Comparison of ENCODE assay signal across 12 cellular contexts in genomic region chr20:16069416-16070010, GRCh38.
A peak's percentile ranks its signal among the peaks of the same experiment; 100 is the strongest.
DNase-seq lines count a peak whose midpoint lies in the region; ATAC-seq and TF ChIP-seq lines count a peak whose summit lies in the region.
"Had no signal": no experiment of that assay in that cellular context is flagged by ENCODE, and none has a peak within 500 bp of the region (broad histone marks: within the 10 kb centered on the region; RNA-seq: fewer than 3 reads in every experiment).

No MANE protein-coding gene starts in this region.

- peaks cover 2% of the 10 kb centered on the region for H3K9me3 Mint-ChIP-seq in endodermal cell

- TF ChIP-seq CTCF in endodermal cell (conservative IDR thresholded peaks at IDR 0.05): no peak

- no peaks in the 10 kb centered on the region for H3K27me3 Mint-ChIP-seq in endodermal cell (ENCODE audit: insufficient read depth)

- DNase-seq in germinal center (ENCODE audit: low spot score) (peak; percentile 15), endodermal cell (no peak), NCI-H128 (lab: John Stamatoyannopoulos, UW; ENCODE audit: unreplicated experiment) (no peak), NCI-H146 treated with DMSO at 0.1 percent for 48 hours (lab: John Stamatoyannopoulos, UW; ENCODE audit: unreplicated experiment) (no peak)
- DNase-seq in stimulated activated CD4-positive, alpha-beta T cell treated with anti-CD3 and anti-CD28 coated beads, Interleukin-1b, Interleukin-23, amount 100 ng/mL, for 48 hours: no peak
- DNase-seq: body of pancreas, left ventricle myocardium inferior, NCI-H1436 treated with DMSO at 0.1 percent for 48 hours had no signal

- H3K27ac Mint-ChIP-seq in endodermal cell: no peak overlapping the region

- H3K36me3 ChIP-seq in endodermal cell (ENCODE audit: control insufficient read depth, insufficient read depth, low read length): no peaks in the 10 kb centered on the region
- H3K36me3 ChIP-seq: left ventricle myocardium inferior had no signal

- H3K4me3 ChIP-seq in endodermal cell (ENCODE audit: low read length): no peak overlapping the region
- H3K4me3 ChIP-seq: body of pancreas, left ventricle myocardium inferior had no signal

- H3K27ac ChIP-seq in endodermal cell (ENCODE audit: low read depth, low read length): no peak overlapping the region
- H3K27ac ChIP-seq: body of pancreas, left ventricle myocardium inferior had no signal

- no peak overlapping the region for H3K4me3 Mint-ChIP-seq in endodermal cell

- no peaks in the 10 kb centered on the region for H3K9me3 ChIP-seq in endodermal cell (ENCODE audit: control insufficient read depth, low read length)
- H3K9me3 ChIP-seq: body of pancreas had no signal

- peaks cover 12% of the 10 kb centered on the region for H3K4me1 ChIP-seq in endodermal cell (ENCODE audit: control insufficient read depth, insufficient read depth, low read length)
- H3K4me1 ChIP-seq: body of pancreas had no signal

- H3K27me3 ChIP-seq in endodermal cell (ENCODE audit: control insufficient read depth, insufficient read depth, low read length, poor library complexity, severe bottlenecking): no peaks in the 10 kb centered on the region
- H3K27me3 ChIP-seq: body of pancreas had no signal

- H3K9ac ChIP-seq in endodermal cell (ENCODE audit: extremely low read depth, low read length, poor library complexity, severe bottlenecking): no peak overlapping the region

- ATAC-seq in GM18867 (IDR thresholded peaks at IDR 0.05; ENCODE audit: unreplicated experiment): peak; percentile 91
- peak; percentile 94 for ATAC-seq in GM21723 (IDR thresholded peaks at IDR 0.05; ENCODE audit: unreplicated experiment)
- ATAC-seq in HG03354 (IDR thresholded peaks at IDR 0.05; ENCODE audit: poor library complexity, severe bottlenecking, unreplicated experiment): peak; percentile 98
- ATAC-seq: body of pancreas, Right ventricle myocardium inferior had no signal

- H3K4me1 Mint-ChIP-seq in endodermal cell: peaks cover 18% of the 10 kb centered on the region

- WGBS in endodermal cell (ENCODE audit: insufficient coverage in 1 of 2, insufficient read length in 1 of 2), 2 experiments: 83% methylated on average over 1 of the region's 1 CpG; no CpG with 5 or more reads in 1 of the 2 experiments

- H3K36me3 Mint-ChIP-seq in endodermal cell (ENCODE audit: low read depth): no peaks in the 10 kb centered on the region
